Comparison of ENCODE assay signal across 7 cellular contexts in genomic region chr10:26696786-26697162, GRCh38. TPM values are rescaled to one million over a fixed set of nuclear protein-coding genes. Genes with fewer than 3 reads are reported as not detected.
A peak's percentile ranks its signal among the peaks of the same experiment; 100 is the strongest.
DNase-seq lines count a peak whose midpoint lies in the region; ATAC-seq, FAIRE-seq and TF ChIP-seq lines count a peak whose summit lies in the region.

No MANE protein-coding gene starts in this region.

- H3K4me3 Mint-ChIP-seq in naive B cell, result peak overlapping the region; percentile 95 to 99 (median 98)

- no peaks in the 10 kb centered on the region for H3K9me3 Mint-ChIP-seq in naive B cell

- peak overlapping the region; percentile 86 for H3K4me3 ChIP-seq in bronchial epithelial cell (ENCODE audit: low read depth, low read length)

- no peak for TF ChIP-seq CTCF in bronchial epithelial cell (IDR thresholded peaks at IDR 0.05; ENCODE audit: insufficient read depth, low read length, severe bottlenecking)

- peak; percentile 72 for DNase-seq in bronchial epithelial cell (ENCODE audit: low read depth)
- no peak for DNase-seq in naive B cell
- DNase-seq in retina, result no peak
- no peak for DNase-seq in germinal center (ENCODE audit: low spot score)
- DNase-seq in NCI-H1694 treated with DMSO at 0.1 percent for 48 hours (lab: John Stamatoyannopoulos, UW), result no peak

- no peaks in the 10 kb centered on the region for H3K27me3 Mint-ChIP-seq in naive B cell

- no peaks in the 10 kb centered on the region for H3K36me3 Mint-ChIP-seq in naive B cell

- peaks cover 1% of the 10 kb centered on the region for H3K36me3 ChIP-seq in bronchial epithelial cell (ENCODE audit: control insufficient read depth, insufficient read depth, low read length)

- no peak for FAIRE-seq in bronchial epithelial cell (lab: Jason Lieb, UNC)

- H3K27ac Mint-ChIP-seq in naive B cell, result peak overlapping the region; percentile 54 to 96 (median 82)

- no peak for TF ChIP-seq EP300 in Ishikawa (IDR thresholded peaks at IDR 0.05; ENCODE audit: borderline replicate concordance)

- TF ChIP-seq RAD21 in Ishikawa (IDR thresholded peaks at IDR 0.05; ENCODE audit: low read depth), result no peak

- H3K4me1 Mint-ChIP-seq in naive B cell, result peaks cover 17 to 27% (median 27%) of the 10 kb centered on the region in 3 donors

- ATAC-seq in GM19351 (IDR thresholded peaks at IDR 0.05; ENCODE audit: unreplicated experiment) (peak; percentile 6), naive B cell (ENCODE audit: low read depth in 2 of 2) (no peak)

- no peaks in the 10 kb centered on the region for H3K27me3 ChIP-seq in bronchial epithelial cell (ENCODE audit: control insufficient read depth, insufficient read depth, low read length)

TF ChIP-seq in Ishikawa, 13 proteins besides CTCF, POLR2A, EP300 and RAD21:
- TF ChIP-seq ZBTB7A (IDR thresholded peaks at IDR 0.05; ENCODE audit: low read depth) (no peak), CEBPB (IDR thresholded peaks at IDR 0.05) (peak; percentile 67; the same call in 1 of the 2 replicates)

RNA-seq across cellular contexts. Expression of gene PDSS1, which starts 0.7 kb away (rescaled TPM):
- total RNA-seq in bronchial epithelial cell, result 6.1 and 6.3 TPM in 2 replicates
- 1 to 10 TPM in 5 of 6 donors, not detected in 1; 2.5 to 6.0 (median 2.6) TPM for polyA plus RNA-seq in naive B cell (ENCODE audit: low read depth in 6 of 6)
